ENCODE assay signal across 9 cellular contexts in genomic region chr5:126449751-126450271, GRCh38. TPM values are rescaled to one million over a fixed set of nuclear protein-coding genes. Genes with fewer than 3 reads are reported as not detected.
DNase-seq lines count a peak whose midpoint lies in the region; FAIRE-seq and TF ChIP-seq lines count a peak whose summit lies in the region.
"Had no signal": no experiment of that assay in that cellular context is flagged by ENCODE, and none has a peak within 500 bp of the region (broad histone marks: within the 10 kb centered on the region; RNA-seq: fewer than 3 reads in every experiment).

No MANE protein-coding gene starts in this region.

- POLR2A ChIA-PET in HEK293 (lab: Yijun Ruan, JAX): no interaction called here
- POLR2A ChIA-PET in PC-9 (lab: Charles Lee; ENCODE audit: unreplicated experiment): no interaction called here

- H3K4me2 ChIP-seq in PC-9: no peak overlapping the region
- H3K4me2 ChIP-seq: KMS-11 had no signal

- no peaks in the 10 kb centered on the region for H3F3A ChIP-seq in PC-9 (ENCODE audit: insufficient read depth, low read depth)

- BruUV-seq in PC-9 (replicated peaks; lab: Mats Ljungman, UMichigan): no TSS peak

- H3K27ac ChIP-seq in HEK293 (ENCODE audit: extremely low read depth, low read depth, low read length) (no peak overlapping the region), PC-9 (0 out of 2 replicates have a peak overlapping the region, but pooled peaks have one; percentile 7), left ventricle myocardium inferior (replicated peaks) (peak overlapping the region; percentile 65)
- H3K27ac ChIP-seq: KMS-11 had no signal

- H3K4me3 ChIP-seq in HEK293 (ENCODE audit: low read depth, low read length) (no peak overlapping the region), PC-9 (no peak overlapping the region), left ventricle myocardium inferior (peak overlapping the region; percentile 31)

- peak; percentile 69; the same call in 1 of the 2 replicates for TF ChIP-seq POLR2A in GM12891 (IDR thresholded peaks at IDR 0.05; ENCODE audit: low read depth, low read length)

- H3K9me2 ChIP-seq in PC-9 (ENCODE audit: insufficient read depth): no peaks in the 10 kb centered on the region

- CTCF ChIA-PET in HEK293 (lab: Yijun Ruan, JAX): interaction anchor here (0.6 kb wide), 1 partner anchor 722 kb away, joined by 3 read pairs; no protein-coding TSS in a partner anchor
- CTCF ChIA-PET in PC-9 (lab: Charles Lee): no interaction called here

- H3K27me3 ChIP-seq in PC-9 (ENCODE audit: insufficient read depth, low read depth) (no peaks in the 10 kb centered on the region), left ventricle myocardium inferior (ENCODE audit: low read depth) (no peaks in the 10 kb centered on the region)

- no peaks in the 10 kb centered on the region for H4K20me1 ChIP-seq in PC-9 (ENCODE audit: insufficient read depth)

- no peak overlapping the region for H2AFZ ChIP-seq in PC-9

- H3K4me1 ChIP-seq in HEK293 (ENCODE audit: control insufficient read depth, insufficient read depth, low read length): peaks cover 12% of the 10 kb centered on the region
- H3K4me1 ChIP-seq in PC-9 (replicated peaks; ENCODE audit: insufficient read depth): peaks cover 17% of the 10 kb centered on the region
- H3K4me1 ChIP-seq in left ventricle myocardium inferior: peaks cover 48% of the 10 kb centered on the region

- H3K36me3 ChIP-seq in HEK293 (ENCODE audit: control insufficient read depth in 2 of 2, insufficient read depth in 1 of 2, low read length in 2 of 2): no peaks in the 10 kb centered on the region
- no peaks in the 10 kb centered on the region for H3K36me3 ChIP-seq in PC-9 (ENCODE audit: low read depth)
- peaks cover 12% of the 10 kb centered on the region for H3K36me3 ChIP-seq in left ventricle myocardium inferior

- H3K9me3 ChIP-seq in HEK293 (ENCODE audit: control insufficient read depth, insufficient read depth, low read depth, low read length) (no peaks in the 10 kb centered on the region), PC-9 (ENCODE audit: insufficient read depth, low read depth) (0 out of 2 replicates have a peak, but pooled peaks cover 4% of the 10 kb centered on the region), left ventricle myocardium inferior (replicated peaks) (no peaks in the 10 kb centered on the region)

- no peak for DNase-seq in GM12891 (ENCODE audit: insufficient read length, low spot score)
- no peak for DNase-seq in PC-9
- peak; percentile 23 for DNase-seq in activated gamma-delta T cell treated with anti-CD3 and anti-CD28 coated beads, Interleukin-2, amount 50 U/mL, for 16 hours (ENCODE audit: low read depth)
- no peak for DNase-seq in left ventricle myocardium inferior
- peak; percentile 52 for DNase-seq in stimulated activated CD4-positive, alpha-beta T cell treated with anti-CD3 and anti-CD28 coated beads, Interleukin-2, amount 100 ng/mL, for 4 hours (ENCODE audit: low read depth)
- no peak for DNase-seq in D341Med (ENCODE audit: low spot score)
- no peak for DNase-seq in NCI-H1436 treated with DMSO at 0.1 percent for 48 hours (lab: John Stamatoyannopoulos, UW)

- H3K79me2 ChIP-seq in PC-9 (ENCODE audit: low read depth): no peaks in the 10 kb centered on the region

- no peak for TF ChIP-seq CTCF in HEK293 (tag by site-specific recombination; IDR thresholded peaks at IDR 0.05)
- no peak for TF ChIP-seq CTCF in PC-9 (conservative IDR thresholded peaks at IDR 0.05)
- no peak for TF ChIP-seq CTCF in left ventricle myocardium inferior (IDR thresholded peaks at IDR 0.05; ENCODE audit: borderline replicate concordance)

- intact Hi-C loops in PC-9 (cut with micrococcal nuclease; ENCODE audit: unreplicated experiment): no loop called here
- intact Hi-C loops in left ventricle myocardium inferior (cut with micrococcal nuclease): no loop called here

- FAIRE-seq in GM12891 (lab: Jason Lieb, UNC): no peak

TF ChIP-seq in GM12891, 5 proteins besides CTCF, POLR2A, EP300 and RAD21:
- peak; percentile 41; the same call in 1 of the 2 replicates for TF ChIP-seq TAF1 (IDR thresholded peaks at IDR 0.05; ENCODE audit: low read depth, low read length)
- no peak for TF ChIP-seq PAX5 (IDR thresholded peaks at IDR 0.05; ENCODE audit: insufficient read depth, low read length, severe bottlenecking)
- TF ChIP-seq POU2F2 (IDR thresholded peaks at IDR 0.05; ENCODE audit: low read depth, low read length): no peak
- TF ChIP-seq SPI1 (IDR thresholded peaks at IDR 0.05; ENCODE audit: low read depth, low read length): peak; percentile 67
- peak; percentile 31; the same call in 1 of the 2 replicates for TF ChIP-seq POLR2AphosphoS5 (IDR thresholded peaks at IDR 0.05; ENCODE audit: low read depth, low read length)

TF ChIP-seq in HEK293, 187 proteins besides CTCF, POLR2A, EP300 and RAD21:
- TF ChIP-seq SCRT2 (tag by site-specific recombination; IDR thresholded peaks at IDR 0.05) (peak; percentile 69), SCRT1 (tag by site-specific recombination; IDR thresholded peaks at IDR 0.05; ENCODE audit: borderline replicate concordance) (0 out of 2 replicates have a peak, but pooled peaks have one; percentile 38), ZNF664 (tag by site-specific recombination; IDR thresholded peaks at IDR 0.05) (no peak)

RNA-seq across cellular contexts. Expression of gene GRAMD2B, which starts 26.6 kb away (rescaled TPM):
- 2.9 TPM for polyA plus RNA-seq in GM12891 (2012; ENCODE audit: low read depth, missing spikeins)
- total RNA-seq in PC-9 (2021) (10.0 and 11.7 TPM in 2 replicates), left ventricle myocardium inferior (24.6 TPM)

Comparison
In these comparisons a context has a peak if more than half of its experiments do, and no peak if none do; other contexts are left out.
1. DNase-seq: peak in activated gamma-delta T cell treated with anti-CD3 and anti-CD28 coated beads, Interleukin-2, amount 50 U/mL, for 16 hours (single experiment) and stimulated activated CD4-positive, alpha-beta T cell treated with anti-CD3 and anti-CD28 coated beads, Interleukin-2, amount 100 ng/mL, for 4 hours (single experiment); none in GM12891 (single experiment), PC-9 (0 of 2), left ventricle myocardium inferior (single experiment), D341Med (single experiment) and NCI-H1436 treated with DMSO at 0.1 percent for 48 hours (single experiment).